18 cellular contexts compared by ENCODE assay signal in genomic region chr7:23742051-23742450, GRCh38. TPM values are rescaled to one million over a fixed set of nuclear protein-coding genes. Genes with fewer than 3 reads are reported as not detected.
DNase-seq lines count a peak whose midpoint lies in the region; ATAC-seq, FAIRE-seq and TF ChIP-seq lines count a peak whose summit lies in the region.
"Had no signal": no experiment of that assay in that cellular context is flagged by ENCODE, and none has a peak within 500 bp of the region (broad histone marks: within the 10 kb centered on the region; RNA-seq: fewer than 3 reads in every experiment).

No MANE protein-coding gene starts in this region.

- no peak overlapping the region for H4K91ac ChIP-seq in mesenchymal stem cell (ENCODE audit: low read length)

- H3K14ac ChIP-seq in mesenchymal stem cell (ENCODE audit: low read length in 2 of 2): peak overlapping the region in 1 of 2 experiments; percentile 30

- no peak overlapping the region for H2BK120ac ChIP-seq in mesenchymal stem cell (ENCODE audit: low read depth, low read length)

- no peak overlapping the region for H3K4me3 ChIP-seq in epithelial cell of esophagus (ENCODE audit: low read length)
- H3K4me3 ChIP-seq in mesenchymal stem cell (ENCODE audit: insufficient read depth in 1 of 2, low read depth in 1 of 2, low read length in 2 of 2): no peak overlapping the region
- H3K4me3 ChIP-seq: HAP-1 had no signal

- H3K9ac ChIP-seq in mesenchymal stem cell (ENCODE audit: low read length): no peak overlapping the region

- peak; percentile 38 for FAIRE-seq in GM12891 (lab: Jason Lieb, UNC)
- FAIRE-seq: A204.1, D721Med, GM12892 had no signal

- H3K4me3 Mint-ChIP-seq in progenitor cell of endocrine pancreas (ENCODE audit: low read depth): no peak overlapping the region
- H3K4me3 Mint-ChIP-seq: CD4-positive, alpha-beta memory T cell had no signal

- H2BK12ac ChIP-seq in mesenchymal stem cell (ENCODE audit: low read length in 2 of 2): peak overlapping the region in 1 of 2 experiments; percentile 29

- H3K79me1 ChIP-seq in mesenchymal stem cell (replicated peaks; ENCODE audit: low read length, poor library complexity, severe bottlenecking): no peaks in the 10 kb centered on the region

- H3K27ac Mint-ChIP-seq in progenitor cell of endocrine pancreas: no peak overlapping the region
- H3K27ac Mint-ChIP-seq: CD4-positive, alpha-beta memory T cell had no signal

- peaks cover 19% of the 10 kb centered on the region for H3K9me3 ChIP-seq in mesenchymal stem cell (ENCODE audit: control insufficient read depth, low read length)
- H3K9me3 ChIP-seq: BE2C had no signal

- H3K27me3 ChIP-seq in mesenchymal stem cell (ENCODE audit: control insufficient read depth in 1 of 2, insufficient read depth in 1 of 2, low read length in 2 of 2): no peaks in the 10 kb centered on the region
- H3K27me3 ChIP-seq: BE2C had no signal

- no peak for ATAC-seq in GM19395 (IDR thresholded peaks at IDR 0.05; ENCODE audit: unreplicated experiment)

- no peaks in the 10 kb centered on the region for H3K36me3 ChIP-seq in mesenchymal stem cell (ENCODE audit: control insufficient read depth in 1 of 2, insufficient read depth in 2 of 2, low read depth in 1 of 2, low read length in 2 of 2)
- H3K36me3 ChIP-seq: BE2C, HAP-1 had no signal

- H3K4me1 Mint-ChIP-seq in progenitor cell of endocrine pancreas (ENCODE audit: low read depth): no peaks in the 10 kb centered on the region
- H3K4me1 Mint-ChIP-seq: CD4-positive, alpha-beta memory T cell had no signal

- H3K36me3 Mint-ChIP-seq in progenitor cell of endocrine pancreas (ENCODE audit: insufficient read depth): peaks cover 21% of the 10 kb centered on the region

- H3K27ac ChIP-seq in mesenchymal stem cell (ENCODE audit: low read length, poor library complexity, severe bottlenecking): no peak overlapping the region
- H3K27ac ChIP-seq: C4-2B had no signal

- DNase-seq in GM12891 (ENCODE audit: insufficient read length, low spot score) (no peak), RKO (ENCODE audit: low spot score) (peak; percentile 53), epithelial cell of esophagus (ENCODE audit: low read depth) (peak; percentile 63), mesenchymal stem cell (peak; percentile 8), DMS 273 treated with DMSO at 0.1 percent for 48 hours (lab: John Stamatoyannopoulos, UW) (no peak), progenitor cell of endocrine pancreas (ENCODE audit: low spot score, unreplicated experiment) (no peak), COR-L47 (lab: John Stamatoyannopoulos, UW) (no peak)
- DNase-seq: BE2C; CD4-positive, alpha-beta memory T cell; DMS53; GOT3 had no signal

- H3K23ac ChIP-seq in mesenchymal stem cell (ENCODE audit: low read length in 2 of 2): no peak overlapping the region

- H3K4ac ChIP-seq in mesenchymal stem cell (ENCODE audit: low read depth in 1 of 2, low read length in 2 of 2): no peak overlapping the region

- TF ChIP-seq POLR2A in GM12891 (IDR thresholded peaks at IDR 0.05; ENCODE audit: low read depth, low read length): no peak

- no peaks in the 10 kb centered on the region for H3K4me1 ChIP-seq in mesenchymal stem cell (ENCODE audit: control insufficient read depth, insufficient read depth, low read depth, low read length)
- H3K4me1 ChIP-seq: BE2C, HAP-1 had no signal

- H2BK15ac ChIP-seq in mesenchymal stem cell (ENCODE audit: low read depth, poor library complexity, severe bottlenecking): no peak overlapping the region

- H3K4me2 ChIP-seq in mesenchymal stem cell (ENCODE audit: low read length, poor library complexity, severe bottlenecking): no peak overlapping the region

- no peak for TF ChIP-seq CTCF in epithelial cell of esophagus (IDR thresholded peaks at IDR 0.05; ENCODE audit: insufficient read depth, low read depth, low read length, missing control alignments)
- TF ChIP-seq CTCF in progenitor cell of endocrine pancreas (IDR thresholded peaks at IDR 0.05; ENCODE audit: unreplicated experiment): no peak

- H2AK5ac ChIP-seq in mesenchymal stem cell (ENCODE audit: low read length, severe bottlenecking): no peak overlapping the region

- peaks cover 36% of the 10 kb centered on the region for H3K9me3 Mint-ChIP-seq in progenitor cell of endocrine pancreas (ENCODE audit: low read depth)

- no peak overlapping the region for H2AFZ ChIP-seq in mesenchymal stem cell (ENCODE audit: low read depth, low read length)

- no peak overlapping the region for H2BK5ac ChIP-seq in mesenchymal stem cell (ENCODE audit: low read depth, low read length, poor library complexity, severe bottlenecking)

- H3K27me3 Mint-ChIP-seq in progenitor cell of endocrine pancreas: no peaks in the 10 kb centered on the region
- H3K27me3 Mint-ChIP-seq: CD4-positive, alpha-beta memory T cell; IgD-negative memory B cell had no signal

- H3K18ac ChIP-seq in mesenchymal stem cell (ENCODE audit: low read depth in 1 of 2, low read length in 2 of 2): no peak overlapping the region

- no peak overlapping the region for H4K8ac ChIP-seq in mesenchymal stem cell (ENCODE audit: low read length)

TF ChIP-seq in GM12891, 5 proteins besides CTCF, POLR2A, EP300 and RAD21:
- TF ChIP-seq POLR2AphosphoS5 (IDR thresholded peaks at IDR 0.05; ENCODE audit: low read depth, low read length): no peak
- no peak for TF ChIP-seq SPI1 (IDR thresholded peaks at IDR 0.05; ENCODE audit: low read depth, low read length)
- TF ChIP-seq TAF1 (IDR thresholded peaks at IDR 0.05; ENCODE audit: low read depth, low read length): no peak
- no peak for TF ChIP-seq PAX5 (IDR thresholded peaks at IDR 0.05; ENCODE audit: insufficient read depth, low read length, severe bottlenecking)
- no peak for TF ChIP-seq POU2F2 (IDR thresholded peaks at IDR 0.05; ENCODE audit: low read depth, low read length)

RNA-seq across cellular contexts. Expression of gene STK31, which starts 32.0 kb away (rescaled TPM):
- polyA plus RNA-seq in GM12891 (2012; ENCODE audit: low read depth, missing spikeins): 0.04 TPM
- not detected for polyA plus RNA-seq in mesenchymal stem cell (2013, experiment 1 of 2)
- 0.03 TPM for polyA plus RNA-seq in mesenchymal stem cell (2013, experiment 2 of 2)
- total RNA-seq in progenitor cell of endocrine pancreas: 1.3 and 1.6 TPM in 2 replicates
- polyA plus RNA-seq: CD4-positive, alpha-beta memory T cell; IgD-negative memory B cell had no signal

Comparison
In these comparisons a context has a peak if more than half of its experiments do, and no peak if none do; other contexts are left out.
1. DNase-seq: peak in RKO (single experiment), epithelial cell of esophagus (single experiment) and mesenchymal stem cell (single experiment); none in GM12891 (single experiment), DMS 273 treated with DMSO at 0.1 percent for 48 hours (single experiment), progenitor cell of endocrine pancreas (single experiment) and COR-L47 (single experiment).